In the genomic region with DNA sequence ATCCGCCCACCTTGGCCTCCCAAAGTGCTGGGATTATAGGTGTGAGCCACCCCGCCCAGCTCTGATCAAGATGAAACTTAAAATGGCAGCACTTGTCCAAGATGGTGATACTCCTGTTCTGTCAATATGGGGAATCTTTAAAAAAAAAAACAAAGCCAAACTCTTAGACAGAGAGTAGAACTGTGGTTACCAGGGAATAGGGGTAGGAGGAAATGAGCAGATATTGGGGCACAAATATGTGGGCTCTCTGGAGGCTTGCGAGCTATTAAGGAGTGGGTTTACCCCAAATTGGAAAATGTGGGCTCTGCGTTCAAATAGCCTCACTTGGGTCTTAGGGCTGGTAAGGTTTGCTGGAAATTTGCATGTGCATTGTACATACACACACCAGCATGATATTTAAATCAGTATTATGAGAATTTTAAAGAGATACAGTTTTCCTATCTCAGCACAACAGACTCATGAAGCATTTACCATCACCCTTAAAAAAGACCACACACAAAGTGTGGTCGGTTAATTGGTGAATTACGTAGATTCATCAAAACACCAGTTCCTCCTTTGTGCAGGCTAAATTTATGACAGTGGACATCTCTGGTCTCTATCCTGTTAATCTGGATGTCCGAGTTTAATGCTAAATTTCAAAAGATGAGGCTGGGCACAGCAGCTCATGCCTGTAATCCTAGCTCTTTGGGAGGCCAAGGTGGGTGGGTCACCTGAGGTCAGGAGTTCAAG, we compare ENCODE assay signal across 2 cellular contexts.
TF ChIP-seq lines count a peak whose summit lies in the region.

No MANE protein-coding gene starts in this region.

TF ChIP-seq in HCT116, 20 proteins besides CTCF, POLR2A, EP300 and RAD21:
- TF ChIP-seq CBX3 (IDR thresholded peaks at IDR 0.05; ENCODE audit: low read depth) (no peak), EGR1 (IDR thresholded peaks at IDR 0.05; ENCODE audit: low read depth) (no peak), SIN3A (IDR thresholded peaks at IDR 0.05; ENCODE audit: low read depth) (no peak), FOSL1 (IDR thresholded peaks at IDR 0.05; ENCODE audit: low read depth) (no peak), JUND (IDR thresholded peaks at IDR 0.05) (no peak), YY1 (IDR thresholded peaks at IDR 0.05; ENCODE audit: extremely low read depth, insufficient replicate concordance, low read depth, low read length) (no peak), SP1 (IDR thresholded peaks at IDR 0.05; ENCODE audit: low read depth) (no peak)
- TF ChIP-seq, protein P1, sequence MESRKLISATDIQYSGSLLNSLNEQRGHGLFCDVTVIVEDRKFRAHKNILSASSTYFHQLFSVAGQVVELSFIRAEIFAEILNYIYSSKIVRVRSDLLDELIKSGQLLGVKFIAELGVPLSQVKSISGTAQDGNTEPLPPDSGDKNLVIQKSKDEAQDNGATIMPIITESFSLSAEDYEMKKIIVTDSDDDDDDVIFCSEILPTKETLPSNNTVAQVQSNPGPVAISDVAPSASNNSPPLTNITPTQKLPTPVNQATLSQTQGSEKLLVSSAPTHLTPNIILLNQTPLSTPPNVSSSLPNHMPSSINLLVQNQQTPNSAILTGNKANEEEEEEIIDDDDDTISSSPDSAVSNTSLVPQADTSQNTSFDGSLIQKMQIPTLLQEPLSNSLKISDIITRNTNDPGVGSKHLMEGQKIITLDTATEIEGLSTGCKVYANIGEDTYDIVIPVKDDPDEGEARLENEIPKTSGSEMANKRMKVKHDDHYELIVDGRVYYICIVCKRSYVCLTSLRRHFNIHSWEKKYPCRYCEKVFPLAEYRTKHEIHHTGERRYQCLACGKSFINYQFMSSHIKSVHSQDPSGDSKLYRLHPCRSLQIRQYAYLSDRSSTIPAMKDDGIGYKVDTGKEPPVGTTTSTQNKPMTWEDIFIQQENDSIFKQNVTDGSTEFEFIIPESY (IDR thresholded peaks at IDR 0.05; ENCODE audit: extremely low read depth, insufficient replicate concordance, low read length): no peak
- TF ChIP-seq, protein P2, sequence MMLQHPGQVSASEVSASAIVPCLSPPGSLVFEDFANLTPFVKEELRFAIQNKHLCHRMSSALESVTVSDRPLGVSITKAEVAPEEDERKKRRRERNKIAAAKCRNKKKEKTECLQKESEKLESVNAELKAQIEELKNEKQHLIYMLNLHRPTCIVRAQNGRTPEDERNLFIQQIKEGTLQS (IDR thresholded peaks at IDR 0.05): no peak

TF ChIP-seq in GM12878, 131 proteins besides CTCF, POLR2A, EP300 and RAD21 (continues in another document):
- TF ChIP-seq POU2F2 (IDR thresholded peaks at IDR 0.05; ENCODE audit: borderline replicate concordance, low read depth, low read length) (peak; percentile 51; the same call in 1 of the 3 replicates), YBX1 (IDR thresholded peaks at IDR 0.05) (no peak), SRF (IDR thresholded peaks at IDR 0.05; ENCODE audit: low read depth in 2 of 2, low read length in 2 of 2) (no peak), YY1 (IDR thresholded peaks at IDR 0.05; ENCODE audit: low read depth, low read length) (peak; percentile 46; the same call in 1 of the 2 replicates), PML (IDR thresholded peaks at IDR 0.05; ENCODE audit: low read length) (no peak), SREBF2 (IDR thresholded peaks at IDR 0.05; ENCODE audit: low read length) (no peak), HDAC2 (IDR thresholded peaks at IDR 0.05) (no peak), MTA2 (IDR thresholded peaks at IDR 0.05; ENCODE audit: low read depth) (peak; percentile 40; the same call in 1 of the 2 replicates), GATAD2B (conservative IDR thresholded peaks at IDR 0.05; ENCODE audit: low read depth) (no peak), SREBF1 (IDR thresholded peaks at IDR 0.05; ENCODE audit: low read length) (no peak), ZNF622 (IDR thresholded peaks at IDR 0.05) (no peak), IRF5 (IDR thresholded peaks at IDR 0.05; ENCODE audit: borderline replicate concordance) (no peak), BCL11A (IDR thresholded peaks at IDR 0.05; ENCODE audit: low read depth, low read length) (peak; percentile 52; the same call in 1 of the 2 replicates), RUNX3 (IDR thresholded peaks at IDR 0.05; ENCODE audit: low read length) (no peak), IKZF1 (conservative IDR thresholded peaks at IDR 0.05) (0 out of 2 replicates have a peak, but pooled peaks have one; percentile 14), BACH1 (IDR thresholded peaks at IDR 0.05; ENCODE audit: borderline replicate concordance) (0 out of 2 replicates have a peak, but pooled peaks have one; percentile 17), SMAD5 (IDR thresholded peaks at IDR 0.05; ENCODE audit: low read depth) (0 out of 2 replicates have a peak, but pooled peaks have one; percentile 7), LARP7 (IDR thresholded peaks at IDR 0.05) (no peak), ZNF687 (IDR thresholded peaks at IDR 0.05) (peak; percentile 82), SPI1 (IDR thresholded peaks at IDR 0.05; ENCODE audit: borderline replicate concordance, insufficient read depth, low read depth, low read length) (peak; percentile 82; the same call in 1 of the 2 replicates), SIN3A (IDR thresholded peaks at IDR 0.05; ENCODE audit: low read depth, low read length) (no peak), EZH2 (IDR thresholded peaks at IDR 0.05; ENCODE audit: borderline replicate concordance, control insufficient read depth, low read depth, low read length) (no peak), DPF2 (IDR thresholded peaks at IDR 0.05) (no peak)
- TF ChIP-seq, protein P3, sequence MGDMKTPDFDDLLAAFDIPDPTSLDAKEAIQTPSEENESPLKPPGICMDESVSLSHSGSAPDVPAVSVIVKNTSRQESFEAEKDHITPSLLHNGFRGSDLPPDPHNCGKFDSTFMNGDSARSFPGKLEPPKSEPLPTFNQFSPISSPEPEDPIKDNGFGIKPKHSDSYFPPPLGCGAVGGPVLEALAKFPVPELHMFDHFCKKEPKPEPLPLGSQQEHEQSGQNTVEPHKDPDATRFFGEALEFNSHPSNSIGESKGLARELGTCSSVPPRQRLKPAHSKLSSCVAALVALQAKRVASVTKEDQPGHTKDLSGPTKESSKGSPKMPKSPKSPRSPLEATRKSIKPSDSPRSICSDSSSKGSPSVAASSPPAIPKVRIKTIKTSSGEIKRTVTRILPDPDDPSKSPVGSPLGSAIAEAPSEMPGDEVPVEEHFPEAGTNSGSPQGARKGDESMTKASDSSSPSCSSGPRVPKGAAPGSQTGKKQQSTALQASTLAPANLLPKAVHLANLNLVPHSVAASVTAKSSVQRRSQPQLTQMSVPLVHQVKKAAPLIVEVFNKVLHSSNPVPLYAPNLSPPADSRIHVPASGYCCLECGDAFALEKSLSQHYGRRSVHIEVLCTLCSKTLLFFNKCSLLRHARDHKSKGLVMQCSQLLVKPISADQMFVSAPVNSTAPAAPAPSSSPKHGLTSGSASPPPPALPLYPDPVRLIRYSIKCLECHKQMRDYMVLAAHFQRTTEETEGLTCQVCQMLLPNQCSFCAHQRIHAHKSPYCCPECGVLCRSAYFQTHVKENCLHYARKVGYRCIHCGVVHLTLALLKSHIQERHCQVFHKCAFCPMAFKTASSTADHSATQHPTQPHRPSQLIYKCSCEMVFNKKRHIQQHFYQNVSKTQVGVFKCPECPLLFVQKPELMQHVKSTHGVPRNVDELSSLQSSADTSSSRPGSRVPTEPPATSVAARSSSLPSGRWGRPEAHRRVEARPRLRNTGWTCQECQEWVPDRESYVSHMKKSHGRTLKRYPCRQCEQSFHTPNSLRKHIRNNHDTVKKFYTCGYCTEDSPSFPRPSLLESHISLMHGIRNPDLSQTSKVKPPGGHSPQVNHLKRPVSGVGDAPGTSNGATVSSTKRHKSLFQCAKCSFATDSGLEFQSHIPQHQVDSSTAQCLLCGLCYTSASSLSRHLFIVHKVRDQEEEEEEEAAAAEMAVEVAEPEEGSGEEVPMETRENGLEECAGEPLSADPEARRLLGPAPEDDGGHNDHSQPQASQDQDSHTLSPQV (IDR thresholded peaks at IDR 0.05): peak; percentile 95
- TF ChIP-seq, protein P4, sequence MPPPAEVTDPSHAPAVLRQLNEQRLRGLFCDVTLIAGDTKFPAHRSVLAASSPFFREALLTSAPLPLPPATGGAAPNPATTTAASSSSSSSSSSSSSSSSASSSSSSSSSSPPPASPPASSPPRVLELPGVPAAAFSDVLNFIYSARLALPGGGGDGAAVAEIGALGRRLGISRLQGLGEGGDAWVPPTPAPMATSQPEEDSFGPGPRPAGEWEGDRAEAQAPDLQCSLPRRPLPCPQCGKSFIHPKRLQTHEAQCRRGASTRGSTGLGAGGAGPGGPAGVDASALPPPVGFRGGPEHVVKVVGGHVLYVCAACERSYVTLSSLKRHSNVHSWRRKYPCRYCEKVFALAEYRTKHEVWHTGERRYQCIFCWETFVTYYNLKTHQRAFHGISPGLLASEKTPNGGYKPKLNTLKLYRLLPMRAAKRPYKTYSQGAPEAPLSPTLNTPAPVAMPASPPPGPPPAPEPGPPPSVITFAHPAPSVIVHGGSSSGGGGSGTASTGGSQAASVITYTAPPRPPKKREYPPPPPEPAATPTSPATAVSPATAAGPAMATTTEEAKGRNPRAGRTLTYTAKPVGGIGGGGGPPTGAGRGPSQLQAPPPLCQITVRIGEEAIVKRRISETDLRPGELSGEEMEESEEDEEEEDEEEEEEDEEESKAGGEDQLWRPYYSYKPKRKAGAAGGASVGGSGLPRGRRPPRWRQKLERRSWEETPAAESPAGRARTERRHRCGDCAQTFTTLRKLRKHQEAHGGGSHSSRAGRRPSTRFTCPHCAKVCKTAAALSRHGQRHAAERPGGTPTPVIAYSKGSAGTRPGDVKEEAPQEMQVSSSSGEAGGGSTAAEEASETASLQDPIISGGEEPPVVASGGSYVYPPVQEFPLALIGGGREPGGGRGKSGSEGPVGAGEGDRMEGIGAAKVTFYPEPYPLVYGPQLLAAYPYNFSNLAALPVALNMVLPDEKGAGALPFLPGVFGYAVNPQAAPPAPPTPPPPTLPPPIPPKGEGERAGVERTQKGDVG (CRISPR knock-in tag; IDR thresholded peaks at IDR 0.05): peak; percentile 74; the same call in 1 of the 2 replicates
- TF ChIP-seq, protein P5, sequence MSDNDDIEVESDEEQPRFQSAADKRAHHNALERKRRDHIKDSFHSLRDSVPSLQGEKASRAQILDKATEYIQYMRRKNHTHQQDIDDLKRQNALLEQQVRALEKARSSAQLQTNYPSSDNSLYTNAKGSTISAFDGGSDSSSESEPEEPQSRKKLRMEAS (IDR thresholded peaks at IDR 0.05; ENCODE audit: low read depth, low read length): no peak
- TF ChIP-seq, protein P6, sequence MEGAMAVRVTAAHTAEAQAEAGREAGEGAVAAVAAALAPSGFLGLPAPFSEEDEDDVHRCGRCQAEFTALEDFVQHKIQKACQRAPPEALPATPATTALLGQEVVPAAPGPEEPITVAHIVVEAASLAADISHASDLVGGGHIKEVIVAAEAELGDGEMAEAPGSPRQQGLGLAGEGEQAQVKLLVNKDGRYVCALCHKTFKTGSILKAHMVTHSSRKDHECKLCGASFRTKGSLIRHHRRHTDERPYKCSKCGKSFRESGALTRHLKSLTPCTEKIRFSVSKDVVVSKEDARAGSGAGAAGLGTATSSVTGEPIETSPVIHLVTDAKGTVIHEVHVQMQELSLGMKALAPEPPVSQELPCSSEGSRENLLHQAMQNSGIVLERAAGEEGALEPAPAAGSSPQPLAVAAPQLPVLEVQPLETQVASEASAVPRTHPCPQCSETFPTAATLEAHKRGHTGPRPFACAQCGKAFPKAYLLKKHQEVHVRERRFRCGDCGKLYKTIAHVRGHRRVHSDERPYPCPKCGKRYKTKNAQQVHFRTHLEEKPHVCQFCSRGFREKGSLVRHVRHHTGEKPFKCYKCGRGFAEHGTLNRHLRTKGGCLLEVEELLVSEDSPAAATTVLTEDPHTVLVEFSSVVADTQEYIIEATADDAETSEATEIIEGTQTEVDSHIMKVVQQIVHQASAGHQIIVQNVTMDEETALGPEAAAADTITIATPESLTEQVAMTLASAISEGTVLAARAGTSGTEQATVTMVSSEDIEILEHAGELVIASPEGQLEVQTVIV (IDR thresholded peaks at IDR 0.05; ENCODE audit: borderline replicate concordance, partially characterized antibody): no peak
